ENCODE assay signal across 9 cellular contexts in genomic region chr2:8515864-8516533, GRCh38.
DNase-seq lines count a peak whose midpoint lies in the region; ATAC-seq and TF ChIP-seq lines count a peak whose summit lies in the region.
"Had no signal": no experiment of that assay in that cellular context is flagged by ENCODE, and none has a peak within 500 bp of the region (broad histone marks: within the 10 kb centered on the region; RNA-seq: fewer than 3 reads in every experiment).

No MANE protein-coding gene starts in this region.

- peak; percentile 10 for TF ChIP-seq CTCF in progenitor cell of endocrine pancreas (IDR thresholded peaks at IDR 0.05; ENCODE audit: unreplicated experiment)

- H3K27ac Mint-ChIP-seq in progenitor cell of endocrine pancreas: peak overlapping the region; percentile 92

- peak; percentile 43 for ATAC-seq in HG03342 (IDR thresholded peaks at IDR 0.05; ENCODE audit: unreplicated experiment)

- H3K27me3 Mint-ChIP-seq in progenitor cell of endocrine pancreas: no peaks in the 10 kb centered on the region

- H3K4me1 Mint-ChIP-seq in progenitor cell of endocrine pancreas (ENCODE audit: low read depth): peaks cover 26% of the 10 kb centered on the region
- H3K4me1 Mint-ChIP-seq: neural crest cell had no signal

- H3K9me3 Mint-ChIP-seq in progenitor cell of endocrine pancreas (ENCODE audit: low read depth): no peaks in the 10 kb centered on the region
- H3K9me3 Mint-ChIP-seq: neural crest cell had no signal

- DNase-seq in COLO668 (lab: John Stamatoyannopoulos, UW; ENCODE audit: unreplicated experiment) (peak; percentile 87), GM19240 (ENCODE audit: insufficient read length, low spot score) (peak; percentile 23), SHP77 treated with DMSO at 0.1 percent for 48 hours (lab: John Stamatoyannopoulos, UW) (peak; percentile 98), progenitor cell of endocrine pancreas (ENCODE audit: low spot score, unreplicated experiment) (no peak), superior temporal gyrus (ENCODE audit: extremely low spot score) (no peak), medulla oblongata (ENCODE audit: extremely low spot score) (no peak)
- DNase-seq in effector CD8-positive, alpha-beta T cell (lab: John Stamatoyannopoulos, UW): no peak

- H3K4me3 Mint-ChIP-seq in progenitor cell of endocrine pancreas (ENCODE audit: low read depth): no peak overlapping the region
- H3K4me3 Mint-ChIP-seq: neural crest cell had no signal

- H3K36me3 Mint-ChIP-seq in progenitor cell of endocrine pancreas (ENCODE audit: insufficient read depth): no peaks in the 10 kb centered on the region

Comparison
In these comparisons a context has a peak if more than half of its experiments do, and no peak if none do; other contexts are left out.
1. DNase-seq: peak in COLO668 (single experiment), GM19240 (single experiment) and SHP77 treated with DMSO at 0.1 percent for 48 hours (single experiment); none in progenitor cell of endocrine pancreas (single experiment), superior temporal gyrus (single experiment), medulla oblongata (single experiment) and effector CD8-positive, alpha-beta T cell (single experiment).